ENCODE assay signal across 1 cellular context in genomic region chr6:118896339-118897136, GRCh38.
A peak's percentile ranks its signal among the peaks of the same experiment; 100 is the strongest.
TF ChIP-seq lines count a peak whose summit lies in the region.

No MANE protein-coding gene starts in this region.

TF ChIP-seq in K562, 482 proteins besides CTCF, POLR2A, EP300 and RAD21 (continued from another document and continues in another):
- TF ChIP-seq MLX (CRISPR knock-in tag; conservative IDR thresholded peaks at IDR 0.05) (no peak), HDAC1 (IDR thresholded peaks at IDR 0.05) (no peak), DNMT1 (IDR thresholded peaks at IDR 0.05) (no peak), CEBPB (tag; IDR thresholded peaks at IDR 0.05) (0 out of 2 replicates have a peak, but pooled peaks have one; percentile 29), ADNP (tag; IDR thresholded peaks at IDR 0.05) (no peak), NFE2L1 (tag; IDR thresholded peaks at IDR 0.05; ENCODE audit: borderline replicate concordance, low read depth) (peak; percentile 95), ARNT (IDR thresholded peaks at IDR 0.05) (0 out of 4 replicates have a peak, but pooled peaks have one; percentile 48 to 71), ZNF584 (CRISPR knock-in tag; IDR thresholded peaks at IDR 0.05; ENCODE audit: low read depth) (no peak), MED1 (CRISPR knock-in tag; IDR thresholded peaks at IDR 0.05; ENCODE audit: borderline replicate concordance) (no peak), TRIM25 (IDR thresholded peaks at IDR 0.05; ENCODE audit: borderline replicate concordance) (no peak), PCBP1 (IDR thresholded peaks at IDR 0.05; ENCODE audit: low read depth, low read length, poor library complexity, severe bottlenecking) (no peak), TBP (optimal IDR thresholded peaks at IDR 0.05; ENCODE audit: low read depth, low read length) (peak; percentile 61), SREBF2 (CRISPR knock-in tag; IDR thresholded peaks at IDR 0.05) (no peak), CREB3 (tag; conservative IDR thresholded peaks at IDR 0.05; ENCODE audit: low read depth) (peak; percentile 68; the same call in 1 of the 2 replicates), ZNF695 (CRISPR knock-in tag; IDR thresholded peaks at IDR 0.05) (no peak), THRAP3 (IDR thresholded peaks at IDR 0.05; ENCODE audit: borderline replicate concordance) (no peak), MAFG (tag; conservative IDR thresholded peaks at IDR 0.05) (peak; percentile 98), ZBTB11 (CRISPR knock-in tag; IDR thresholded peaks at IDR 0.05) (no peak), ZBTB26 (CRISPR knock-in tag; IDR thresholded peaks at IDR 0.05) (no peak), MEF2A (IDR thresholded peaks at IDR 0.05; ENCODE audit: control insufficient read depth, low read depth, low read length) (0 out of 2 replicates have a peak, but pooled peaks have one; percentile 39), CHD7 (IDR thresholded peaks at IDR 0.05; ENCODE audit: low read depth, low read length) (no peak), RNF2 (IDR thresholded peaks at IDR 0.05) (no peak), SAFB2 (IDR thresholded peaks at IDR 0.05; ENCODE audit: borderline replicate concordance, low read depth, low read length, severe bottlenecking) (no peak), RBFOX2 (IDR thresholded peaks at IDR 0.05; ENCODE audit: low read depth, low read length) (no peak), ZNF277 (CRISPR knock-in tag; IDR thresholded peaks at IDR 0.05; ENCODE audit: borderline replicate concordance) (no peak), KLF1 (tag; IDR thresholded peaks at IDR 0.05) (no peak), NR3C1 (CRISPR knock-in tag; IDR thresholded peaks at IDR 0.05) (no peak), C11orf30 (IDR thresholded peaks at IDR 0.05; ENCODE audit: low read depth) (peak; percentile 96), MAFK (IDR thresholded peaks at IDR 0.05; ENCODE audit: low read length) (peak; percentile 87), AFF1 (IDR thresholded peaks at IDR 0.05; ENCODE audit: low read depth in 1 of 2, partially characterized antibody in 2 of 2) (peak in 1 of 2 experiments; percentile 56)
